7 cellular contexts compared by ENCODE assay signal in the genomic region with DNA sequence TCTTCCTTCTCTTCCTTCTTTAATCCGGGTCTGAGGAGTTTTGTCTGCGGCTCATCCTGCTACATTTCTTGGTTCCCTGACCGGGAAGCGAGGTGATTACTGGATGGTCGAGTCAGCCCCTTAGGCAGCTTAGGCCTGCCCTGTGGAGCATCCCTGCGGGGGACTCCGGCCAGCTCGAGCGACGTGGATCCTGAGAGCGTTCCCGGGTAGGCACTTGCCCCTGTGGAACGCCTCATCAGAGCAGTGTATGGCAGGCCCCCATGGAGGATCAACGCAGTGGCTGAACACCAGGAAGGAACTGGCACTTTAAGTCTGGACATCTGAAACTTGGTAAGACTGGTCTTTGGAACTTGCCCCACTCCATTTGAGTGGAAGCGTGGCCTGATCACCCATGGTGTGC. TPM values are rescaled to one million over a fixed set of nuclear protein-coding genes. Genes with fewer than 3 reads are reported as not detected.
"Had no signal": no experiment of that assay in that cellular context is flagged by ENCODE, and none has a peak within 500 bp of the region (broad histone marks: within the 10 kb centered on the region; RNA-seq: fewer than 3 reads in every experiment).

No MANE protein-coding gene starts in this region.

RNA-seq across cellular contexts. Expression of gene CST7, which starts 29.4 kb away (rescaled TPM):
- total RNA-seq: bronchial epithelial cell, cerebellum, dermis microvascular lymphatic vessel endothelial cell, endothelial cell of umbilical vein, fibroblast of lung, fibroblast of villous mesenchyme, glomerular endothelial cell had no signal
- polyA plus RNA-seq: endothelial cell of umbilical vein, fibroblast of lung had no signal
